34 cellular contexts compared by ENCODE assay signal in genomic region chr14:82113007-82113406, GRCh38.
"Had no signal": no experiment of that assay in that cellular context is flagged by ENCODE, and none has a peak within 500 bp of the region (broad histone marks: within the 10 kb centered on the region; RNA-seq: fewer than 3 reads in every experiment).

No MANE protein-coding gene starts in this region.

- H3K36me3 ChIP-seq: adrenal gland, ascending aorta, brain microvascular endothelial cell, breast epithelium, cardiac muscle cell had no signal

- ATAC-seq: activated naive CD4-positive, alpha-beta T cell treated with anti-CD3 and anti-CD28 coated beads, Interleukin-2, amount 50 U/mL, for 72 hours; activated naive CD8-positive, alpha-beta T cell treated with anti-CD3 and anti-CD28 coated beads, Interleukin-2, amount 50 U/mL, for 24 hours; activated T-cell treated with anti-CD3 and anti-CD28 coated beads, Interleukin-2, amount 50 U/mL, for 4 hours; activated T-cell treated with anti-CD3 and anti-CD28 coated beads, Interleukin-2, amount 50 U/mL, for 72 hours; activated T-helper 17 cell treated with anti-CD3 and anti-CD28 coated beads, Interleukin-2, amount 50 U/mL, for 72 hours; body of pancreas had no signal

- H3K27me3 ChIP-seq: adrenal gland, ascending aorta, body of pancreas, brain microvascular endothelial cell, breast epithelium, cardiac muscle cell had no signal

- DNase-seq: activated effector memory CD4-positive, alpha-beta T cell treated with anti-CD3 and anti-CD28 coated beads, Interleukin-2, amount 50 U/mL, for 16 hours; activated effector memory CD4-positive, alpha-beta T cell treated with Interleukin-2 at 50 U/mL for 16 hours; activated gamma-delta T cell; activated gamma-delta T cell treated with Interleukin-2 at 50 U/mL for 16 hours; activated naive CD4-positive, alpha-beta T cell; activated naive CD4-positive, alpha-beta T cell treated with anti-CD3 and anti-CD28 coated beads for 36 hours; activated naive CD4-positive, alpha-beta T cell treated with anti-CD3 and anti-CD28 coated beads, Interleukin-2, amount 10 ng/mL, durations not matched to agents 7 days and 5 days; activated naive CD4-positive, alpha-beta T cell treated with anti-CD3 and anti-CD28 coated beads, Interleukin-2, amount 50 U/mL, for 16 hours; activated naive CD4-positive, alpha-beta T cell treated with Interleukin-2 at 50 U/mL for 16 hours; activated naive CD8-positive, alpha-beta T cell treated with anti-CD3 and anti-CD28 coated beads for 36 hours; activated naive CD8-positive, alpha-beta T cell treated with anti-CD3 and anti-CD28 coated beads, Interleukin-2, amount 10 ng/mL, durations not matched to agents 7 days and 5 days; activated naive CD8-positive, alpha-beta T cell treated with anti-CD3 and anti-CD28 coated beads, Interleukin-2, amount 50 U/mL, for 24 hours; activated T-cell treated with anti-CD3 and anti-CD28 coated beads, Interleukin-2, amount 50 U/mL, for 1 hour; activated T-cell treated with anti-CD3 and anti-CD28 coated beads, Interleukin-2, amount 50 U/mL, for 24 hours; activated T-cell treated with anti-CD3 and anti-CD28 coated beads, Interleukin-2, amount 50 U/mL, for 4 hours; activated T-cell treated with anti-CD3 and anti-CD28 coated beads, Interleukin-2, amount 50 U/mL, for 48 hours; activated T-cell treated with anti-CD3 and anti-CD28 coated beads, Interleukin-2, amount 50 U/mL, for 72 hours; adrenal gland; amniotic stem cell; amygdala; anterior cingulate cortex; aorta; body of pancreas; brain microvascular endothelial cell; caudate nucleus; central memory CD4-positive, alpha-beta T cell; cerebellar nuclear complex had no signal

- H3K27ac ChIP-seq: adrenal gland, ascending aorta, body of pancreas, brain microvascular endothelial cell, breast epithelium, cardiac muscle cell had no signal

- H3K4me3 ChIP-seq: adrenal gland, ascending aorta, body of pancreas, breast epithelium, cardiac muscle cell had no signal

- H3K4me1 ChIP-seq: adrenal gland, ascending aorta, body of pancreas, breast epithelium had no signal

- FAIRE-seq: astrocyte, bronchial epithelial cell had no signal

- H3K9me3 ChIP-seq: adrenal gland, body of pancreas had no signal
